8 cellular contexts compared by ENCODE assay signal in genomic region chr17:76816590-76817135, GRCh38. TPM values are rescaled to one million over a fixed set of nuclear protein-coding genes. Genes with fewer than 3 reads are reported as not detected.
A peak's percentile ranks its signal among the peaks of the same experiment; 100 is the strongest.
DNase-seq lines count a peak whose midpoint lies in the region; ATAC-seq lines count a peak whose summit lies in the region.

No MANE protein-coding gene starts in this region.

- H3K4me3 ChIP-seq in SJSA1 = no peak overlapping the region

- ATAC-seq in left ventricle myocardium superior = peak; percentile 43
- no peak for ATAC-seq in GM19467 (IDR thresholded peaks at IDR 0.05; ENCODE audit: unreplicated experiment)
- no peak for ATAC-seq in HG02798 (IDR thresholded peaks at IDR 0.05; ENCODE audit: poor library complexity, unreplicated experiment)

- DNase-seq in DMS153 (lab: John Stamatoyannopoulos, UW) = peak; percentile 64
- peak; percentile 35 for DNase-seq in LoVo (ENCODE audit: low spot score)
- peak; percentile 71 to 72 for DNase-seq in SJSA1 (ENCODE audit: low read depth in 1 of 2, low spot score in 2 of 2)
- peak; percentile 53 for DNase-seq in activated naive CD4-positive, alpha-beta T cell treated with Interleukin-2 at 50 U/mL for 16 hours
- DNase-seq in left ventricle myocardium superior = peak; percentile 37
- DNase-seq in stimulated activated CD4-positive, alpha-beta T cell treated with anti-CD3 and anti-CD28 coated beads, Interleukin-15, amount 100 ng/mL, for 24 hours = peak; percentile 65

- intact Hi-C loops in left ventricle myocardium superior (cut with micrococcal nuclease) = no loop called here

- H3K27ac ChIP-seq in SJSA1 = no peak overlapping the region

- H3K36me3 ChIP-seq in SJSA1 = no peaks in the 10 kb centered on the region

- H3K9me3 ChIP-seq in SJSA1 (replicated peaks) = no peaks in the 10 kb centered on the region

- 0 out of 2 replicates have a peak, but pooled peaks cover 5% of the 10 kb centered on the region for H3K4me1 ChIP-seq in SJSA1 (replicated peaks)

- H3K27me3 ChIP-seq in SJSA1 (replicated peaks) = no peaks in the 10 kb centered on the region

RNA-seq across cellular contexts. Expression of gene MGAT5B, which starts 51.5 kb away (rescaled TPM):
- total RNA-seq in SJSA1 (2014; rRNA removed; shearing (Covaris generic)) = 14.4 and 15.0 TPM in 2 replicates
- not detected for total RNA-seq in left ventricle myocardium superior

Comparison
In these comparisons a context has a peak if more than half of its experiments do, and no peak if none do; other contexts are left out.
1. RNA of gene MGAT5B, which starts 51.5 kb away (total RNA-seq): 14.4 to 15.0 TPM in SJSA1; not detected in left ventricle myocardium superior (single experiment); every median in the first group is over 10 times any median in the second.
2. Peak in every context shown above with its lines, with median percentiles within 50 percentile points of each other: DNase-seq.